ENCODE assay signal across 1 cellular context in genomic region chr7:26091933-26092332, GRCh38.
TF ChIP-seq lines count a peak whose summit lies in the region.

No MANE protein-coding gene starts in this region.

TF ChIP-seq in WTC11, 78 proteins besides CTCF, POLR2A, EP300 and RAD21 (continued from another document):
- TF ChIP-seq ZNF281 (CRISPR knock-in tag; IDR thresholded peaks at IDR 0.05) (no peak), NFYB (CRISPR knock-in tag; conservative IDR thresholded peaks at IDR 0.05; ENCODE audit: low read depth) (no peak), KAT7 (CRISPR knock-in tag; IDR thresholded peaks at IDR 0.05; ENCODE audit: borderline replicate concordance) (no peak), MYBL2 (CRISPR knock-in tag; IDR thresholded peaks at IDR 0.05) (no peak), PREB (CRISPR knock-in tag; IDR thresholded peaks at IDR 0.05; ENCODE audit: borderline replicate concordance) (no peak), HMGXB4 (CRISPR knock-in tag; IDR thresholded peaks at IDR 0.05) (no peak), IRF1 (CRISPR knock-in tag; IDR thresholded peaks at IDR 0.05) (no peak), GRHL2 (CRISPR knock-in tag; IDR thresholded peaks at IDR 0.05; ENCODE audit: insufficient replicate concordance, severe bottlenecking) (no peak), NFE2L1 (CRISPR knock-in tag; IDR thresholded peaks at IDR 0.05) (no peak)
